In genomic region chr12:104275689-104276088, GRCh38 we compare ENCODE assay signal across 11 cellular contexts. TPM values are rescaled to one million over a fixed set of nuclear protein-coding genes. Genes with fewer than 3 reads are reported as not detected.
DNase-seq lines count a peak whose midpoint lies in the region; ATAC-seq and TF ChIP-seq lines count a peak whose summit lies in the region.
"Had no signal": no experiment of that assay in that cellular context is flagged by ENCODE, and none has a peak within 500 bp of the region (broad histone marks: within the 10 kb centered on the region; RNA-seq: fewer than 3 reads in every experiment).

No MANE protein-coding gene starts in this region.

- DNase-seq in SK-N-SH (no peak), mesothelial cell of epicardium (ENCODE audit: low spot score in 2 of 2, unreplicated experiment in 2 of 2) (no peak)
- DNase-seq in activated naive CD4-positive, alpha-beta T cell (lab: John Stamatoyannopoulos, UW), result no peak
- DNase-seq: Kasumi-1, right lobe of liver had no signal

- no peak for ATAC-seq in SK-N-SH treated with all-trans-retinoic acid at 6 μM for 48 hours
- ATAC-seq in HG03280 (IDR thresholded peaks at IDR 0.05; ENCODE audit: unreplicated experiment), result peak; percentile 35
- ATAC-seq in activated T-helper 17 cell treated with anti-CD3 and anti-CD28 coated beads, Interleukin-2, amount 50 U/mL, for 72 hours (replicated peaks), result peak; percentile 55
- ATAC-seq in stimulated activated memory B cell treated with anti-CD40 and anti-IgM and Interleukin-4, amounts not matched to agents 10 μg/mL and 1 μg/mL and 100 μg/mL, for 72 hours, result peak; percentile 22
- no peak for ATAC-seq in HG03097 (IDR thresholded peaks at IDR 0.05; ENCODE audit: low FRiP score, unreplicated experiment)

- TF ChIP-seq CTCF in SK-N-SH (IDR thresholded peaks at IDR 0.05), result no peak
- no peak for TF ChIP-seq CTCF in mesothelial cell of epicardium (IDR thresholded peaks at IDR 0.05; ENCODE audit: unreplicated experiment)

- peaks cover 0 to 5% of the 10 kb centered on the region in 2 experiments; a peak in 1 of 4 replicates for H3K4me1 ChIP-seq in SK-N-SH (ENCODE audit: control insufficient read depth in 1 of 2, insufficient read depth in 2 of 2, low read depth in 1 of 2, low read length in 1 of 2)

- no peaks in the 10 kb centered on the region for H3K36me3 Mint-ChIP-seq in activated T-helper 17 cell treated with anti-CD3 and anti-CD28 coated beads, Interleukin-2, amount 50 U/mL, for 72 hours (ENCODE audit: low read depth)
- no peaks in the 10 kb centered on the region for H3K36me3 Mint-ChIP-seq in stimulated activated memory B cell treated with anti-CD40 and anti-IgM and Interleukin-4, amounts not matched to agents 10 μg/mL and 1 μg/mL and 100 μg/mL, for 72 hours
- no peaks in the 10 kb centered on the region for H3K36me3 Mint-ChIP-seq in mesothelial cell of epicardium

- 69% methylated on average over 5 of the region's 5 CpGs for WGBS in SK-N-SH (ENCODE audit: low lambda C conversion rate)

- peaks cover 4% of the 10 kb centered on the region for H3K27me3 Mint-ChIP-seq in activated T-helper 17 cell treated with anti-CD3 and anti-CD28 coated beads, Interleukin-2, amount 50 U/mL, for 72 hours
- peaks cover 10% of the 10 kb centered on the region for H3K27me3 Mint-ChIP-seq in stimulated activated memory B cell treated with anti-CD40 and anti-IgM and Interleukin-4, amounts not matched to agents 10 μg/mL and 1 μg/mL and 100 μg/mL, for 72 hours
- H3K27me3 Mint-ChIP-seq in mesothelial cell of epicardium (ENCODE audit: low read depth), result no peaks in the 10 kb centered on the region
- H3K27me3 Mint-ChIP-seq: dendritic cell treated with granulocyte-macrophage colony-stimulating factor and Interleukin-4, amounts not matched to agents 40 ng/mL and 50 ng/mL, for 4 days had no signal

- H3K27me3 ChIP-seq in SK-N-SH (ENCODE audit: insufficient read depth), result no peaks in the 10 kb centered on the region
- H3K27me3 ChIP-seq: right lobe of liver had no signal

- no peaks in the 10 kb centered on the region for H3K9me3 ChIP-seq in SK-N-SH
- H3K9me3 ChIP-seq: right lobe of liver had no signal

- no peak overlapping the region for H3K9ac ChIP-seq in SK-N-SH

- H3K4me2 ChIP-seq in SK-N-SH, result peak overlapping the region; percentile 61

- peak overlapping the region; percentile 41 for H3K4me3 Mint-ChIP-seq in activated T-helper 17 cell treated with anti-CD3 and anti-CD28 coated beads, Interleukin-2, amount 50 U/mL, for 72 hours
- peak overlapping the region; percentile 62 for H3K4me3 Mint-ChIP-seq in stimulated activated memory B cell treated with anti-CD40 and anti-IgM and Interleukin-4, amounts not matched to agents 10 μg/mL and 1 μg/mL and 100 μg/mL, for 72 hours
- H3K4me3 Mint-ChIP-seq in mesothelial cell of epicardium, result no peak overlapping the region
- H3K4me3 Mint-ChIP-seq: dendritic cell treated with granulocyte-macrophage colony-stimulating factor and Interleukin-4, amounts not matched to agents 40 ng/mL and 50 ng/mL, for 4 days had no signal

- no peak overlapping the region for H3K4me3 ChIP-seq in SK-N-SH (ENCODE audit: low read depth in 2 of 2, low read length in 1 of 2)
- H3K4me3 ChIP-seq: right lobe of liver had no signal

- peaks cover 11% of the 10 kb centered on the region for H3F3A ChIP-seq in SK-N-SH (replicated peaks; ENCODE audit: insufficient read depth)

- H3K9me3 Mint-ChIP-seq in activated T-helper 17 cell treated with anti-CD3 and anti-CD28 coated beads, Interleukin-2, amount 50 U/mL, for 72 hours, result no peaks in the 10 kb centered on the region
- H3K9me3 Mint-ChIP-seq in stimulated activated memory B cell treated with anti-CD40 and anti-IgM and Interleukin-4, amounts not matched to agents 10 μg/mL and 1 μg/mL and 100 μg/mL, for 72 hours, result no peaks in the 10 kb centered on the region
- H3K9me3 Mint-ChIP-seq in mesothelial cell of epicardium, result peaks cover 4% of the 10 kb centered on the region
- H3K9me3 Mint-ChIP-seq: dendritic cell treated with granulocyte-macrophage colony-stimulating factor and Interleukin-4, amounts not matched to agents 40 ng/mL and 50 ng/mL, for 4 days had no signal

- no peak overlapping the region for H3K27ac Mint-ChIP-seq in activated T-helper 17 cell treated with anti-CD3 and anti-CD28 coated beads, Interleukin-2, amount 50 U/mL, for 72 hours
- H3K27ac Mint-ChIP-seq in stimulated activated memory B cell treated with anti-CD40 and anti-IgM and Interleukin-4, amounts not matched to agents 10 μg/mL and 1 μg/mL and 100 μg/mL, for 72 hours, result peak overlapping the region; percentile 61
- H3K27ac Mint-ChIP-seq in mesothelial cell of epicardium, result no peak overlapping the region
- H3K27ac Mint-ChIP-seq: dendritic cell treated with granulocyte-macrophage colony-stimulating factor and Interleukin-4, amounts not matched to agents 40 ng/mL and 50 ng/mL, for 4 days had no signal

- H3K9me2 ChIP-seq in SK-N-SH, result no peaks in the 10 kb centered on the region

- no peak overlapping the region for H2AFZ ChIP-seq in SK-N-SH (ENCODE audit: low read depth)

- POLR2A ChIA-PET in SK-N-SH (lab: Yijun Ruan, JAX), result no interaction called here

- H3K79me2 ChIP-seq in SK-N-SH (ENCODE audit: insufficient read depth), result no peaks in the 10 kb centered on the region

- no peaks in the 10 kb centered on the region for H4K20me1 ChIP-seq in SK-N-SH (ENCODE audit: insufficient read depth)

- H3K27ac ChIP-seq in SK-N-SH (ENCODE audit: low read depth in 2 of 2, low read length in 1 of 2), result no peak overlapping the region
- H3K27ac ChIP-seq: right lobe of liver had no signal

- H3K4me1 Mint-ChIP-seq in activated T-helper 17 cell treated with anti-CD3 and anti-CD28 coated beads, Interleukin-2, amount 50 U/mL, for 72 hours, result peaks cover 8% of the 10 kb centered on the region
- H3K4me1 Mint-ChIP-seq in stimulated activated memory B cell treated with anti-CD40 and anti-IgM and Interleukin-4, amounts not matched to agents 10 μg/mL and 1 μg/mL and 100 μg/mL, for 72 hours, result peaks cover 13% of the 10 kb centered on the region
- H3K4me1 Mint-ChIP-seq in mesothelial cell of epicardium, result no peaks in the 10 kb centered on the region

- H3K36me3 ChIP-seq in SK-N-SH (replicated peaks in 1 of 2; ENCODE audit: control insufficient read depth in 1 of 2, insufficient read depth in 2 of 2, low read length in 1 of 2), result no peaks in the 10 kb centered on the region
- H3K36me3 ChIP-seq: right lobe of liver had no signal

- TF ChIP-seq EP300 in SK-N-SH (IDR thresholded peaks at IDR 0.05; ENCODE audit: borderline replicate concordance in 1 of 2, low read depth in 1 of 2, low read length in 1 of 2), result no peak

- CTCF ChIA-PET in SK-N-SH (lab: Yijun Ruan, JAX), result interaction anchor here (2.5 kb wide), 1 partner anchor 12 kb away, joined by 7 read pairs; no protein-coding TSS in a partner anchor

- TF ChIP-seq RAD21 in SK-N-SH (IDR thresholded peaks at IDR 0.05; ENCODE audit: low read length), result no peak

TF ChIP-seq in SK-N-SH, 30 proteins besides CTCF, POLR2A, EP300 and RAD21:
- TF ChIP-seq CHD2 (IDR thresholded peaks at IDR 0.05; ENCODE audit: low read length, partially characterized antibody) (no peak), FOXM1 (IDR thresholded peaks at IDR 0.05; ENCODE audit: low read depth) (no peak), GATA2 (CRISPR knock-in tag; IDR thresholded peaks at IDR 0.05) (no peak), TEAD4 (IDR thresholded peaks at IDR 0.05; ENCODE audit: borderline replicate concordance, insufficient read depth) (no peak), TAF1 (IDR thresholded peaks at IDR 0.05; ENCODE audit: borderline replicate concordance, low read depth, low read length) (no peak), SIN3A (IDR thresholded peaks at IDR 0.05; ENCODE audit: borderline replicate concordance, low read depth, low read length) (no peak)

TF ChIP-seq in SK-N-SH treated with all-trans-retinoic acid at 6 μM for 48 hours, 23 proteins besides CTCF, POLR2A, EP300 and RAD21 (continues in another document):
- no peak for TF ChIP-seq OSR1 (CRISPR knock-in tag; IDR thresholded peaks at IDR 0.05)
- TF ChIP-seq TOX (CRISPR knock-in tag; IDR thresholded peaks at IDR 0.05; ENCODE audit: borderline replicate concordance), result no peak
- TF ChIP-seq ZNF8 (CRISPR knock-in tag; IDR thresholded peaks at IDR 0.05), result no peak
- TF ChIP-seq TSHZ2 (CRISPR knock-in tag; IDR thresholded peaks at IDR 0.05), result no peak
- TF ChIP-seq CSDC2 (CRISPR knock-in tag; IDR thresholded peaks at IDR 0.05), result no peak
- no peak for TF ChIP-seq PPARA (CRISPR knock-in tag; IDR thresholded peaks at IDR 0.05; ENCODE audit: borderline replicate concordance)
- TF ChIP-seq ISL1 (CRISPR knock-in tag; IDR thresholded peaks at IDR 0.05), result no peak
- no peak for TF ChIP-seq RARB (CRISPR knock-in tag; IDR thresholded peaks at IDR 0.05)

RNA-seq across cellular contexts. Expression of gene EID3, which starts 27.9 kb away (rescaled TPM):
- 0.75 and 0.92 TPM in 2 replicates for polyA plus RNA-seq in SK-N-SH (2012; rRNA removed)
- 0.33 and 0.43 TPM in 2 replicates for polyA plus RNA-seq in SK-N-SH (2012; cell fraction: cytosol; rRNA removed)
- 3.8 and 4.5 TPM in 2 replicates for polyA plus RNA-seq in SK-N-SH (2012; cell fraction: nucleus; rRNA removed)
- 1 to 10 TPM; 3.0 to 7.3 TPM for total RNA-seq in activated T-helper 17 cell treated with anti-CD3 and anti-CD28 coated beads, Interleukin-2, amount 50 U/mL, for 72 hours
- 4.5 to 5.7 TPM (median 5.6 TPM) in 3 replicates for total RNA-seq in mesothelial cell of epicardium

Comparison
In these comparisons a context has a peak if more than half of its experiments do, and no peak if none do; other contexts are left out.
1. ATAC-seq: peak in HG03280 (single experiment), activated T-helper 17 cell treated with anti-CD3 and anti-CD28 coated beads, Interleukin-2, amount 50 U/mL, for 72 hours (single experiment) and stimulated activated memory B cell treated with anti-CD40 and anti-IgM and Interleukin-4, amounts not matched to agents 10 μg/mL and 1 μg/mL and 100 μg/mL, for 72 hours (single experiment); none in SK-N-SH treated with all-trans-retinoic acid at 6 μM for 48 hours (single experiment) and HG03097 (single experiment).